18 cellular contexts compared by ENCODE assay signal in genomic region chr18:36667811-36668210, GRCh38.
DNase-seq lines count a peak whose midpoint lies in the region; ATAC-seq and TF ChIP-seq lines count a peak whose summit lies in the region.
"Had no signal": no experiment of that assay in that cellular context is flagged by ENCODE, and none has a peak within 500 bp of the region (broad histone marks: within the 10 kb centered on the region; RNA-seq: fewer than 3 reads in every experiment).

No MANE protein-coding gene starts in this region.

- ATAC-seq in psoas muscle (no peak), right lobe of liver (no peak)
- ATAC-seq: GM23338, HCT116 had no signal

- H3K4me2 ChIP-seq in SU-DHL-6 (ENCODE audit: low read depth, low read length, poor library complexity, severe bottlenecking): no peak overlapping the region
- H3K4me2 ChIP-seq: BLaER1, GM23338 had no signal

- H3K9me2 ChIP-seq in SU-DHL-6 (replicated peaks; ENCODE audit: insufficient read depth, low read length): no peaks in the 10 kb centered on the region

- peaks cover under 1% of the 10 kb centered on the region; the same call in 1 of the 2 replicates for H3F3A ChIP-seq in SU-DHL-6 (ENCODE audit: insufficient read depth)

- H3K27ac ChIP-seq in SU-DHL-6 (ENCODE audit: low read depth, low read length) (no peak overlapping the region), psoas muscle (peak overlapping the region; percentile 12), right lobe of liver (no peak overlapping the region)
- H3K27ac ChIP-seq: BLaER1 had no signal

- intact Hi-C loops in psoas muscle (cut with DNase I) (no loop called here), right lobe of liver (cut with DNase I) (no loop called here)

- H3K36me3 ChIP-seq in SU-DHL-6 (ENCODE audit: low read length) (no peaks in the 10 kb centered on the region), psoas muscle (ENCODE audit: insufficient read depth in 1 of 2, low read depth in 1 of 2) (no peaks in the 10 kb centered on the region), right lobe of liver (no peaks in the 10 kb centered on the region)
- H3K36me3 ChIP-seq: BLaER1 had no signal

- H3K27me3 ChIP-seq in SU-DHL-6 (ENCODE audit: low read length): no peaks in the 10 kb centered on the region
- H3K27me3 ChIP-seq in psoas muscle (ENCODE audit: insufficient read depth in 3 of 3, low read length in 2 of 3): no peaks in the 10 kb centered on the region
- H3K27me3 ChIP-seq in right lobe of liver: no peaks in the 10 kb centered on the region
- H3K27me3 ChIP-seq: BLaER1 had no signal

- no peaks in the 10 kb centered on the region for H3K9me3 ChIP-seq in SU-DHL-6 (ENCODE audit: insufficient read depth, low read length)
- no peaks in the 10 kb centered on the region for H3K9me3 ChIP-seq in psoas muscle
- H3K9me3 ChIP-seq in right lobe of liver: no peaks in the 10 kb centered on the region
- H3K9me3 ChIP-seq: BLaER1 had no signal

- H2AFZ ChIP-seq in SU-DHL-6 (ENCODE audit: low read depth, low read length, severe bottlenecking): peak overlapping the region; percentile 5
- H2AFZ ChIP-seq: GM23338 had no signal

- WGBS in psoas muscle, 3 donors: 88 to 93% (median 91%) methylated on average over 1 of the region's 1 CpG
- WGBS in right lobe of liver (ENCODE audit: insufficient coverage, low coverage, low lambda C conversion rate, missing lambda C conversion rate): 92% methylated on average over 1 of the region's 1 CpG

- no peaks in the 10 kb centered on the region for H3K79me2 ChIP-seq in SU-DHL-6 (ENCODE audit: insufficient read depth, low read length)

- H3K4me1 ChIP-seq in psoas muscle (peaks cover 25% of the 10 kb centered on the region), right lobe of liver (peaks cover 0 to 20% (median 0%) of the 10 kb centered on the region in 4 donors)

- no peaks in the 10 kb centered on the region for H4K20me1 ChIP-seq in SU-DHL-6 (ENCODE audit: low read depth, low read length)
- H4K20me1 ChIP-seq: BLaER1 had no signal

- no peak for TF ChIP-seq CTCF in SU-DHL-6 (IDR thresholded peaks at IDR 0.05; ENCODE audit: insufficient read depth, low read length, poor library complexity, severe bottlenecking)
- TF ChIP-seq CTCF in psoas muscle (IDR thresholded peaks at IDR 0.05): no peak
- TF ChIP-seq CTCF in right lobe of liver (IDR thresholded peaks at IDR 0.05): no peak

- H3K4me3 ChIP-seq in SU-DHL-6 (ENCODE audit: insufficient read depth, low read length, poor library complexity, severe bottlenecking) (no peak overlapping the region), psoas muscle (no peak overlapping the region), right lobe of liver (no peak overlapping the region)
- H3K4me3 ChIP-seq: BLaER1, GM23338 had no signal

- TF ChIP-seq POLR2A in right lobe of liver (IDR thresholded peaks at IDR 0.05): no peak

- DNase-seq in NOMO-1 treated with DMSO at 0.1 percent for 48 hours (lab: John Stamatoyannopoulos, UW; ENCODE audit: unreplicated experiment) (peak; percentile 69), NOMO-1 treated with dmso at 0.1 percent for 144 hours (lab: John Stamatoyannopoulos, UW; ENCODE audit: unreplicated experiment) (no peak), Kasumi-1 (lab: John Stamatoyannopoulos, UW) (peak; percentile 2), psoas muscle (no peak), kidney tubule cell (ENCODE audit: low spot score) (no peak), NCI-H524 treated with DMSO at 0.1 percent for 48 hours (lab: John Stamatoyannopoulos, UW) (no peak), right lobe of liver (no peak)
- DNase-seq: 8988T; CD4-positive, alpha-beta memory T cell; DMS79 treated with DMSO at 0.1 percent for 48 hours; EL; H7; HFFc6; IMR-90 had no signal

- H3K9ac ChIP-seq in SU-DHL-6 (ENCODE audit: low read length): no peak overlapping the region
- H3K9ac ChIP-seq: BLaER1 had no signal

Comparison
In these comparisons a context has a peak if more than half of its experiments do, and no peak if none do; other contexts are left out.
1. DNase-seq: peak in NOMO-1 treated with DMSO at 0.1 percent for 48 hours (single experiment) and Kasumi-1 (2 of 2); none in NOMO-1 treated with dmso at 0.1 percent for 144 hours (single experiment), psoas muscle (0 of 2), kidney tubule cell (single experiment), NCI-H524 treated with DMSO at 0.1 percent for 48 hours (single experiment) and right lobe of liver (0 of 3).